Comparison of ENCODE assay signal across 13 cellular contexts in genomic region chr3:46312996-46313395, GRCh38. TPM values are rescaled to one million over a fixed set of nuclear protein-coding genes. Genes with fewer than 3 reads are reported as not detected.
A peak's percentile ranks its signal among the peaks of the same experiment; 100 is the strongest.
DNase-seq lines count a peak whose midpoint lies in the region; ATAC-seq and TF ChIP-seq lines count a peak whose summit lies in the region.
"Had no signal": no experiment of that assay in that cellular context is flagged by ENCODE, and none has a peak within 500 bp of the region (broad histone marks: within the 10 kb centered on the region; RNA-seq: fewer than 3 reads in every experiment).

No MANE protein-coding gene starts in this region.

- TF ChIP-seq CTCF in AG10803 (conservative IDR thresholded peaks at IDR 0.05; ENCODE audit: low read length) (no peak), NB4 (IDR thresholded peaks at IDR 0.05; ENCODE audit: low read depth, low read length) (no peak), vagina (IDR thresholded peaks at IDR 0.05) (no peak)

- peaks cover 84% of the 10 kb centered on the region for H3K4me1 Mint-ChIP-seq in dendritic cell treated with granulocyte-macrophage colony-stimulating factor and Interleukin-4, amounts not matched to agents 40 ng/mL and 50 ng/mL, for 4 days (ENCODE audit: low read depth)
- peaks cover 3 to 5% of the 10 kb centered on the region in 2 donors for H3K4me1 Mint-ChIP-seq in effector memory CD8-positive, alpha-beta T cell (ENCODE audit: low read depth in 2 of 2)

- H3K27ac ChIP-seq in vagina: no peak overlapping the region
- H3K27ac ChIP-seq: neural progenitor cell had no signal

- peaks cover 10% of the 10 kb centered on the region for H3K4me1 ChIP-seq in vagina
- H3K4me1 ChIP-seq: neural progenitor cell had no signal

- H3K4me3 ChIP-seq in AG10803 (ENCODE audit: low read length) (no peak overlapping the region), NB4 (ENCODE audit: low read depth, low read length) (no peak overlapping the region), vagina (no peak overlapping the region)
- H3K4me3 ChIP-seq: neural progenitor cell, suprapubic skin had no signal

- peaks cover 8% of the 10 kb centered on the region for H3K9me3 Mint-ChIP-seq in dendritic cell treated with granulocyte-macrophage colony-stimulating factor and Interleukin-4, amounts not matched to agents 40 ng/mL and 50 ng/mL, for 4 days
- H3K9me3 Mint-ChIP-seq in effector memory CD8-positive, alpha-beta T cell: no peaks in the 10 kb centered on the region
- H3K9me3 Mint-ChIP-seq: immature natural killer cell, neural progenitor cell had no signal

- intact Hi-C loops in dendritic cell treated with granulocyte-macrophage colony-stimulating factor and Interleukin-4, amounts not matched to agents 40 ng/mL and 50 ng/mL, for 4 days (cut with micrococcal nuclease): loop anchor here (5.0 kb wide), 2 partner anchors 49 to 106 kb away; partner anchors contain the start of gene CCR1
- intact Hi-C loops in vagina (cut with DNase I): no loop called here

- no peaks in the 10 kb centered on the region for H3K36me3 ChIP-seq in vagina
- H3K36me3 ChIP-seq: neural progenitor cell, suprapubic skin had no signal

- TF ChIP-seq POLR2A in NB4 (IDR thresholded peaks at IDR 0.05; ENCODE audit: extremely low read depth, insufficient read length) (no peak), vagina (IDR thresholded peaks at IDR 0.05) (no peak)

- H3K27me3 Mint-ChIP-seq in dendritic cell treated with granulocyte-macrophage colony-stimulating factor and Interleukin-4, amounts not matched to agents 40 ng/mL and 50 ng/mL, for 4 days: no peaks in the 10 kb centered on the region
- H3K27me3 Mint-ChIP-seq in effector memory CD8-positive, alpha-beta T cell: no peaks in the 10 kb centered on the region

- H3K9me3 ChIP-seq in vagina: no peaks in the 10 kb centered on the region
- H3K9me3 ChIP-seq: suprapubic skin had no signal

- H3K27ac Mint-ChIP-seq in dendritic cell treated with granulocyte-macrophage colony-stimulating factor and Interleukin-4, amounts not matched to agents 40 ng/mL and 50 ng/mL, for 4 days: peak overlapping the region; percentile 77
- no peak overlapping the region for H3K27ac Mint-ChIP-seq in effector memory CD8-positive, alpha-beta T cell
- H3K27ac Mint-ChIP-seq: neural progenitor cell had no signal

- no peaks in the 10 kb centered on the region for H3K36me3 Mint-ChIP-seq in dendritic cell treated with granulocyte-macrophage colony-stimulating factor and Interleukin-4, amounts not matched to agents 40 ng/mL and 50 ng/mL, for 4 days (ENCODE audit: low read depth)
- H3K36me3 Mint-ChIP-seq in effector memory CD8-positive, alpha-beta T cell (ENCODE audit: insufficient read depth): no peaks in the 10 kb centered on the region
- H3K36me3 Mint-ChIP-seq: immature natural killer cell, neural progenitor cell had no signal

- H3K4me3 Mint-ChIP-seq in dendritic cell treated with granulocyte-macrophage colony-stimulating factor and Interleukin-4, amounts not matched to agents 40 ng/mL and 50 ng/mL, for 4 days: no peak overlapping the region
- no peak overlapping the region for H3K4me3 Mint-ChIP-seq in effector memory CD8-positive, alpha-beta T cell
- H3K4me3 Mint-ChIP-seq: immature natural killer cell, neural progenitor cell had no signal

- DNase-seq in AG10803 (ENCODE audit: low read depth) (peak; percentile 38), NB4 (ENCODE audit: low read depth) (peak; percentile 92), medulla oblongata (ENCODE audit: extremely low spot score) (peak; percentile 82), NK-92 (lab: John Stamatoyannopoulos, UW; ENCODE audit: unreplicated experiment) (no peak), vagina (ENCODE audit: extremely low spot score in 2 of 2) (no peak), NCI-H146 treated with DMSO at 0.1 percent for 48 hours (lab: John Stamatoyannopoulos, UW; ENCODE audit: unreplicated experiment) (no peak)
- DNase-seq in effector memory CD8-positive, alpha-beta T cell: no peak
- DNase-seq: aorta, immature natural killer cell, NCI-H1417 treated with DMSO at 0.1 percent for 48 hours had no signal

- no peak for ATAC-seq in effector memory CD8-positive, alpha-beta T cell (replicated peaks)

- H3K27me3 ChIP-seq in vagina: no peaks in the 10 kb centered on the region
- H3K27me3 ChIP-seq: neural progenitor cell, suprapubic skin had no signal

RNA-seq across cellular contexts. Expression of gene CCR2, which starts 40.9 kb away (rescaled TPM):
- total RNA-seq in vagina: 1.2 TPM

RNA-seq across cellular contexts. Expression of gene CCR5, which starts 57.8 kb away (rescaled TPM):
- 3.9 TPM for total RNA-seq in vagina

Comparison
In these comparisons a context has a peak if more than half of its experiments do, and no peak if none do; other contexts are left out.
1. DNase-seq: peak in AG10803 (single experiment), NB4 (single experiment) and medulla oblongata (single experiment); none in NK-92 (single experiment), vagina (0 of 2), NCI-H146 treated with DMSO at 0.1 percent for 48 hours (single experiment) and effector memory CD8-positive, alpha-beta T cell (0 of 3).